ENCODE assay signal across 14 cellular contexts in the genomic region with DNA sequence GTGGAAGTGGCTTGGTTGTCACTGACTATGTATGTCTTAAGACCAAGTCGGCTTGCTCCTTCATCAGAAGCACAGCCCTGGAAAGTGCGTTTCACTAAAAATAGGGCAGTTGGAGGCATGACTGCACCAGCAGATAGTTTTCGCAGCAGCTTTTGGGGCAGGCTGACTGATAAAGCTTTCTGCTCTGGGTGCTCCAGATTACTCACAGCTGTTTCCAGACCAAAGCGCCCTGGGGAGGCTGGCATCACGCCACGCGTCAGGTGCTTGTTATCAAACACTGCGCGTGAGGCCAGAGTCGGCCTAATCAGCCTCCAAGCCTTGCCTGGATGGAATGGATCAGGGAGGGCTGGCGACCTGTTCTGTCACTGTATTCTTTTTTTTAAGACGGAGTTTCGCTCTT. TPM values are rescaled to one million over a fixed set of nuclear protein-coding genes. Genes with fewer than 3 reads are reported as not detected.
DNase-seq lines count a peak whose midpoint lies in the region; ATAC-seq and FAIRE-seq lines count a peak whose summit lies in the region.
"Had no signal": no experiment of that assay in that cellular context is flagged by ENCODE, and none has a peak within 500 bp of the region (broad histone marks: within the 10 kb centered on the region; RNA-seq: fewer than 3 reads in every experiment).

No MANE protein-coding gene starts in this region.

- H3K4me1 ChIP-seq in small intestine (ENCODE audit: control insufficient read depth in 2 of 2, insufficient read depth in 1 of 2, low read depth in 1 of 2, low read length in 1 of 2): no peaks in the 10 kb centered on the region

- H3K4me3 ChIP-seq in small intestine (ENCODE audit: low read depth in 1 of 2, low read length in 2 of 2): no peak overlapping the region
- H3K4me3 ChIP-seq: GM12878 had no signal

- H3K9me3 ChIP-seq in small intestine (ENCODE audit: control insufficient read depth, low read depth): no peaks in the 10 kb centered on the region

- 17 to 75% (median 52%) methylated on average over 13 of the region's 13 CpGs for WGBS in small intestine, 3 donors

- no peak for FAIRE-seq in small intestine (lab: Jason Lieb, UNC)
- FAIRE-seq: GM12878 had no signal

- H3K27ac ChIP-seq in small intestine (ENCODE audit: low read depth in 1 of 2, low read length in 1 of 2): no peak overlapping the region
- H3K27ac ChIP-seq: C4-2B had no signal

- DNase-seq in NCI-H146 treated with DMSO at 0.1 percent for 48 hours (lab: John Stamatoyannopoulos, UW; ENCODE audit: unreplicated experiment): peak; percentile 67
- DNase-seq in OCI-M1 (lab: John Stamatoyannopoulos, UW): peak; percentile 98
- DNase-seq in Right ventricle myocardium superior: peak; percentile 87
- DNase-seq in small intestine: peak; percentile 78
- DNase-seq in activated CD4-positive, alpha-beta T cell treated with anti-CD3 and anti-CD28 coated beads, Interleukin-2, amount 50 U/mL, for 48 hours: no peak
- no peak for DNase-seq in HuH-7.5 (ENCODE audit: low spot score)
- DNase-seq in effector CD8-positive, alpha-beta T cell (lab: John Stamatoyannopoulos, UW): no peak
- DNase-seq in GDM1 (lab: John Stamatoyannopoulos, UW): no peak
- DNase-seq: naive thymus-derived CD4-positive, alpha-beta T cell; NCI-H446 treated with DMSO at 0.1 percent for 48 hours had no signal

- ATAC-seq in Right ventricle myocardium superior (ENCODE audit: poor library complexity): peak; percentile 89
- ATAC-seq: GM12878; naive thymus-derived CD4-positive, alpha-beta T cell had no signal

- no peaks in the 10 kb centered on the region for H3K36me3 ChIP-seq in small intestine (ENCODE audit: control insufficient read depth in 2 of 2, insufficient read depth in 2 of 2, low read length in 2 of 2)

- intact Hi-C loops in Right ventricle myocardium superior (cut with DNase I): no loop called here

- H3K27me3 ChIP-seq in small intestine (ENCODE audit: control insufficient read depth in 2 of 2, insufficient read depth in 2 of 2, low read length in 2 of 2): no peaks in the 10 kb centered on the region

RNA-seq across cellular contexts. Expression of gene LRRC10, which starts 13.3 kb away (rescaled TPM):
- total RNA-seq in Right ventricle myocardium superior: 40.5 TPM
- polyA plus RNA-seq in small intestine: not detected
- total RNA-seq: dermis microvascular lymphatic vessel endothelial cell; GM12878; liver; naive thymus-derived CD4-positive, alpha-beta T cell had no signal
- polyA plus RNA-seq: GM12878; liver; naive thymus-derived CD4-positive, alpha-beta T cell had no signal

RNA-seq across cellular contexts. Expression of gene CCT2, which starts 38.7 kb away (rescaled TPM):
- total RNA-seq in Right ventricle myocardium superior: 84.8 TPM
- 100 to 1,000 TPM in 1 of 3 donors, 10 to 100 TPM in 2; 63.7 to 140 (median 69.2) TPM for polyA plus RNA-seq in small intestine

Comparison
In these comparisons a context has a peak if more than half of its experiments do, and no peak if none do; other contexts are left out.
1. DNase-seq: peak in NCI-H146 treated with DMSO at 0.1 percent for 48 hours (single experiment), OCI-M1 (single experiment), Right ventricle myocardium superior (single experiment) and small intestine (single experiment); none in activated CD4-positive, alpha-beta T cell treated with anti-CD3 and anti-CD28 coated beads, Interleukin-2, amount 50 U/mL, for 48 hours (0 of 2), HuH-7.5 (single experiment), effector CD8-positive, alpha-beta T cell (single experiment) and GDM1 (single experiment).